Comparison of ENCODE assay signal across 1 cellular context in the genomic region with DNA sequence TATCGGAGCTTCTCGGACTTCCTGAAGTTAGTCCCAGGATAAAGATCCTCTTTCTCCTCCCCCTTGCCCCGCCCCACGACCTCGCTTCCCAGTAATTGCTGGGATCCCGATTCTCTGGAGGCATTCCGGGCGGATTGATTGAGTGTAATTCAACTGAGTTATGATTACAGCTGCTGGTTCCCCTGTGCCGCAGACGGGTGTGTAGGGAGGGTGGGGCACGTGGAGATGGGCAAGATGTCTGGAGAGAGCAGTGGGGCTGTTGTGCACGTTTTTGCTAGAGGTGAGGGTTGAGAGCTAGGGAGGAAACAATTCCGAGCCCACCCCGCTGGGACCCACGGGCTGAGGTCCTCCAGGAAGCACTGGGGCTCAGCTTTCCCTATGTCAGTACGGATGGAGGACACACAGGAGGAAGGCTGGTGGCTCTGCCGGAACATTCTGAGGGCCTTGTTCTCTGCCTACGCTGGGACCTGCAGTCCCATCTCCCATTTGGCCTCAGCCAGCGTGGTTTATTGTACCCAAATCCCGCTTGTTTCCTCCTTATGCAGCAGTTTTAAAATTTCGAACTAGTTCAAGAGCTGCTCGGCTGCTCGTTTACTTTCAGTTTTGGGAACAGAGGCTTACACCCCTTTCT.
TF ChIP-seq lines count a peak whose summit lies in the region.

No MANE protein-coding gene starts in this region.

TF ChIP-seq in IMR-90, 13 proteins besides CTCF, POLR2A, EP300 and RAD21 (continued from another document):
- TF ChIP-seq, protein P1, sequence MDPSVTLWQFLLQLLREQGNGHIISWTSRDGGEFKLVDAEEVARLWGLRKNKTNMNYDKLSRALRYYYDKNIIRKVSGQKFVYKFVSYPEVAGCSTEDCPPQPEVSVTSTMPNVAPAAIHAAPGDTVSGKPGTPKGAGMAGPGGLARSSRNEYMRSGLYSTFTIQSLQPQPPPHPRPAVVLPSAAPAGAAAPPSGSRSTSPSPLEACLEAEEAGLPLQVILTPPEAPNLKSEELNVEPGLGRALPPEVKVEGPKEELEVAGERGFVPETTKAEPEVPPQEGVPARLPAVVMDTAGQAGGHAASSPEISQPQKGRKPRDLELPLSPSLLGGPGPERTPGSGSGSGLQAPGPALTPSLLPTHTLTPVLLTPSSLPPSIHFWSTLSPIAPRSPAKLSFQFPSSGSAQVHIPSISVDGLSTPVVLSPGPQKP (IDR thresholded peaks at IDR 0.05; ENCODE audit: borderline replicate concordance, low read depth, low read length) = no peak
- TF ChIP-seq CHD1 (IDR thresholded peaks at IDR 0.05; ENCODE audit: low read depth, low read length) = no peak
- TF ChIP-seq, protein P2, sequence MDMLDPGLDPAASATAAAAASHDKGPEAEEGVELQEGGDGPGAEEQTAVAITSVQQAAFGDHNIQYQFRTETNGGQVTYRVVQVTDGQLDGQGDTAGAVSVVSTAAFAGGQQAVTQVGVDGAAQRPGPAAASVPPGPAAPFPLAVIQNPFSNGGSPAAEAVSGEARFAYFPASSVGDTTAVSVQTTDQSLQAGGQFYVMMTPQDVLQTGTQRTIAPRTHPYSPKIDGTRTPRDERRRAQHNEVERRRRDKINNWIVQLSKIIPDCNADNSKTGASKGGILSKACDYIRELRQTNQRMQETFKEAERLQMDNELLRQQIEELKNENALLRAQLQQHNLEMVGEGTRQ (IDR thresholded peaks at IDR 0.05; ENCODE audit: low read depth, low read length) = no peak
